Comparison of ENCODE assay signal across 1 cellular context in the genomic region with DNA sequence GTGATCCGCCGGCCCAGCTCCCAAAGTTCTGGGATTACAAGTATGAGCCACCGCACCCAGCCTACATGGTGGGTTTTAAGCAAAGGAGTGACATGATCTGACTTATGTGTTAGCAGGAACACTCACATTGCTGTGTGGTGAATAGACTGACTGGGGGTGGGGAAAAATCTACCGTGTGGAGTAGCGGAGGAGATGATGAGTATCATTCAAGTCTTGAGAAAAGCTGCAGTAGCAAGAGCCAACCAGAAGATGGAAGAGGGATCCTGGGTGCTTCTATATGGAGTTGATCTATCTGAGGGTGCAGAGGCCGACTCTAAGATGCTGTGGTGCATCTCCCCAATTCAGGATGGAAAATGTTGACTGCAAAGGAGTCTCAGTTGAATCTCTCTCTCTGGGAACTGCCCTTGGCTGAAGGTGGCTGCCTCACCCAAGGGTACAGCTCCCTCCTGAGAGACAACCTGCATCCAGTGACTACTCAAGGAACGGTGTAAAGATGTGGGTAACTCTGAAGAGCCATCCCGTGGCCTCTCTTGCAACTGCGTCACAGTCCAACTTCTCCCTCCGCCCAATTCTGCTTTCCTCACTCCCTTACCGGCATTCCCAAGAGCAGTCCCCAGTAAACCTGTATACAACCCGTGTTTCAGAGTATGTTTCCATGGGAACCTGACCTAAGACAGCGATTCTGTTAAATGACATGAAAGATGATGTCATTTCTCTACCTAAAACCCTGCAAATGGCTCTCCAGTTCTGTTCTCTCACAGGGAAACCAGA.
TF ChIP-seq lines count a peak whose summit lies in the region.

No MANE protein-coding gene starts in this region.

TF ChIP-seq in GM12878, 131 proteins besides CTCF, POLR2A, EP300 and RAD21 (continued from another document):
- TF ChIP-seq, protein P1, sequence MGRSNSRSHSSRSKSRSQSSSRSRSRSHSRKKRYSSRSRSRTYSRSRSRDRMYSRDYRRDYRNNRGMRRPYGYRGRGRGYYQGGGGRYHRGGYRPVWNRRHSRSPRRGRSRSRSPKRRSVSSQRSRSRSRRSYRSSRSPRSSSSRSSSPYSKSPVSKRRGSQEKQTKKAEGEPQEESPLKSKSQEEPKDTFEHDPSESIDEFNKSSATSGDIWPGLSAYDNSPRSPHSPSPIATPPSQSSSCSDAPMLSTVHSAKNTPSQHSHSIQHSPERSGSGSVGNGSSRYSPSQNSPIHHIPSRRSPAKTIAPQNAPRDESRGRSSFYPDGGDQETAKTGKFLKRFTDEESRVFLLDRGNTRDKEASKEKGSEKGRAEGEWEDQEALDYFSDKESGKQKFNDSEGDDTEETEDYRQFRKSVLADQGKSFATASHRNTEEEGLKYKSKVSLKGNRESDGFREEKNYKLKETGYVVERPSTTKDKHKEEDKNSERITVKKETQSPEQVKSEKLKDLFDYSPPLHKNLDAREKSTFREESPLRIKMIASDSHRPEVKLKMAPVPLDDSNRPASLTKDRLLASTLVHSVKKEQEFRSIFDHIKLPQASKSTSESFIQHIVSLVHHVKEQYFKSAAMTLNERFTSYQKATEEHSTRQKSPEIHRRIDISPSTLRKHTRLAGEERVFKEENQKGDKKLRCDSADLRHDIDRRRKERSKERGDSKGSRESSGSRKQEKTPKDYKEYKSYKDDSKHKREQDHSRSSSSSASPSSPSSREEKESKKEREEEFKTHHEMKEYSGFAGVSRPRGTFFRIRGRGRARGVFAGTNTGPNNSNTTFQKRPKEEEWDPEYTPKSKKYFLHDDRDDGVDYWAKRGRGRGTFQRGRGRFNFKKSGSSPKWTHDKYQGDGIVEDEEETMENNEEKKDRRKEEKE (IDR thresholded peaks at IDR 0.05) = no peak
- TF ChIP-seq CBX3 (IDR thresholded peaks at IDR 0.05; ENCODE audit: borderline replicate concordance, low read depth) = no peak
